23 cellular contexts compared by ENCODE assay signal in the genomic region with DNA sequence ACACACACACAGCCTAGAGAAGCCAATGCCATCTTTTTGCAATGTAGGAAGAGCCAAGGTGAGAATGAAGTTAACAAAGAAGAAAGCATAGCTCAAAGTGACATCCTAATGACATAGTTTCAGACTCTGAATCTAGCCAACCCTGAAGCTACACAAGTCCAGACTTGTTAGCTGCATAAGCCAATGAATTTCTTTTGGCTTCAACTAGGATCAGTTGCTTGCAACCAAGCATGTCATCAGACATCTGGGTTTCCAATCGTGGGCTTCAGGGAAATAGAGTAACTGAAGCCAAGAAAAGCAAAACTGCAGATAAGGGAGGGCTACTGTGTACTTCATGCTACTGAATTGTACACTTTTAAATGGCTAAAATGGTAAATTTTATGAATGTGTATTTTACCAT. TPM values are rescaled to one million over a fixed set of nuclear protein-coding genes. Genes with fewer than 3 reads are reported as not detected.
A peak's percentile ranks its signal among the peaks of the same experiment; 100 is the strongest.
DNase-seq lines count a peak whose midpoint lies in the region; ATAC-seq and TF ChIP-seq lines count a peak whose summit lies in the region.
"Had no signal": no experiment of that assay in that cellular context is flagged by ENCODE, and none has a peak within 500 bp of the region (broad histone marks: within the 10 kb centered on the region; RNA-seq: fewer than 3 reads in every experiment).

No MANE protein-coding gene starts in this region.

- peak overlapping the region; percentile 43; the same call in 1 of the 2 replicates for H3K27ac ChIP-seq in HEK293 (ENCODE audit: extremely low read depth, low read depth, low read length)
- H3K27ac ChIP-seq: esophagus muscularis mucosa, hepatocyte, right atrium auricular region, stomach had no signal

- in situ Hi-C loops in Caki2 (cut with HindIII; ENCODE audit: low pct_unique_long_range_greater_than_20kb, low sequenced_read_pairs) (no loop called here), astrocyte of the spinal cord (cut with HindIII; ENCODE audit: low sequenced_read_pairs) (no loop called here)

- POLR2A ChIA-PET in HEK293 (lab: Yijun Ruan, JAX) = interaction anchor here (0.6 kb wide), 1 partner anchor 107 kb away, joined by 3 read pairs; no protein-coding TSS in a partner anchor

- H3K4me3 ChIP-seq in HEK293 (ENCODE audit: low read depth, low read length) (no peak overlapping the region), astrocyte of the spinal cord (ENCODE audit: low read depth, low read length) (no peak overlapping the region), fibroblast of the aortic adventitia (ENCODE audit: low read depth, low read length) (no peak overlapping the region)
- H3K4me3 ChIP-seq: esophagus muscularis mucosa, hepatocyte, right atrium auricular region, stomach had no signal

- no peak for ATAC-seq in GM19397 (IDR thresholded peaks at IDR 0.05; ENCODE audit: unreplicated experiment)
- ATAC-seq in GM19351 (IDR thresholded peaks at IDR 0.05; ENCODE audit: unreplicated experiment) = no peak
- no peak for ATAC-seq in HG02884 (IDR thresholded peaks at IDR 0.05; ENCODE audit: unreplicated experiment)
- ATAC-seq: activated CD4-positive, alpha-beta T cell treated with anti-CD3 and anti-CD28 coated beads for 36 hours had no signal

- DNase-seq in Caki2 (ENCODE audit: low read depth) = peak; percentile 25
- DNase-seq in astrocyte of the spinal cord (ENCODE audit: low read depth, low spot score) = peak; percentile 71
- peak; percentile 76 for DNase-seq in fibroblast of the aortic adventitia (ENCODE audit: low read depth)
- DNase-seq in COLO668 (lab: John Stamatoyannopoulos, UW; ENCODE audit: unreplicated experiment) = no peak
- DNase-seq: activated CD4-positive, alpha-beta T cell treated with anti-CD3 and anti-CD28 coated beads for 36 hours; activated effector memory CD4-positive, alpha-beta T cell treated with Interleukin-2 at 50 U/mL for 16 hours; CD8-positive, alpha-beta memory T cell; KBM-7; NCI-H2029; NCI-H510A; nucleus accumbens; stimulated activated CD4-positive, alpha-beta T cell treated with anti-CD3 and anti-CD28 coated beads, Interleukin-12 subunit alpha, Interleukin-12 subunit beta, amount 100 ng/mL, for 4 hours; stomach had no signal

- TF ChIP-seq CTCF in HEK293 (tag by site-specific recombination; IDR thresholded peaks at IDR 0.05) = no peak
- TF ChIP-seq CTCF in astrocyte of the spinal cord (IDR thresholded peaks at IDR 0.05; ENCODE audit: low read depth, low read length) = no peak
- TF ChIP-seq CTCF in fibroblast of the aortic adventitia (IDR thresholded peaks at IDR 0.05; ENCODE audit: insufficient read depth, low read length) = no peak

- no peaks in the 10 kb centered on the region for H3K36me3 ChIP-seq in HEK293 (ENCODE audit: control insufficient read depth in 2 of 2, insufficient read depth in 1 of 2, low read length in 2 of 2)
- H3K36me3 ChIP-seq: esophagus muscularis mucosa, right atrium auricular region, stomach had no signal

- no peaks in the 10 kb centered on the region for H3K9me3 ChIP-seq in HEK293 (ENCODE audit: control insufficient read depth, insufficient read depth, low read depth, low read length)
- H3K9me3 ChIP-seq: esophagus muscularis mucosa, right atrium auricular region, stomach had no signal

- H3K4me1 ChIP-seq in HEK293 (ENCODE audit: control insufficient read depth, insufficient read depth, low read length) = peaks cover 3% of the 10 kb centered on the region

- CTCF ChIA-PET in HEK293 (lab: Yijun Ruan, JAX) = interaction anchor here (0.6 to 0.8 kb wide), 2 partner anchors 15 to 145 kb away, joined by 3 to 4 read pairs; no protein-coding TSS in a partner anchor

TF ChIP-seq in HEK293, 187 proteins besides CTCF, POLR2A, EP300 and RAD21 (continues in another document):
- peak; percentile 55; the same call in 1 of the 2 replicates for TF ChIP-seq ZNF629 (tag by site-specific recombination; IDR thresholded peaks at IDR 0.05)
- peak; percentile 60 for TF ChIP-seq SP7 (tag by site-specific recombination; IDR thresholded peaks at IDR 0.05)
- TF ChIP-seq ZSCAN4 (tag by site-specific recombination; IDR thresholded peaks at IDR 0.05) = 0 out of 2 replicates have a peak, but pooled peaks have one; percentile 15
- no peak for TF ChIP-seq ZFP37 (tag by site-specific recombination; IDR thresholded peaks at IDR 0.05)
- TF ChIP-seq ZBTB44 (tag by site-specific recombination; IDR thresholded peaks at IDR 0.05) = peak; percentile 93
- TF ChIP-seq ZIC2 (tag by site-specific recombination; IDR thresholded peaks at IDR 0.05) = no peak
- no peak for TF ChIP-seq GLIS2 (tag by site-specific recombination; IDR thresholded peaks at IDR 0.05)
- TF ChIP-seq ATF2 (tag by site-specific recombination; IDR thresholded peaks at IDR 0.05; ENCODE audit: low read depth) = no peak
- TF ChIP-seq ZBTB17 (tag by site-specific recombination; IDR thresholded peaks at IDR 0.05) = peak; percentile 73; the same call in 1 of the 2 replicates
- TF ChIP-seq PRDM10 (tag by site-specific recombination; IDR thresholded peaks at IDR 0.05) = peak; percentile 31
- TF ChIP-seq ZFP41 (tag by site-specific recombination; IDR thresholded peaks at IDR 0.05; ENCODE audit: borderline replicate concordance) = no peak
- TF ChIP-seq ZBTB21 (tag by site-specific recombination; IDR thresholded peaks at IDR 0.05) = peak; percentile 54; the same call in 1 of the 2 replicates
- no peak for TF ChIP-seq ZNF48 (tag by site-specific recombination; IDR thresholded peaks at IDR 0.05)
- TF ChIP-seq OSR2 (tag by site-specific recombination; IDR thresholded peaks at IDR 0.05) = peak; percentile 90
- no peak for TF ChIP-seq ZNF292 (tag by site-specific recombination; IDR thresholded peaks at IDR 0.05; ENCODE audit: borderline replicate concordance, low read depth)
- 0 out of 2 replicates have a peak, but pooled peaks have one; percentile 19 for TF ChIP-seq SP2 (tag by site-specific recombination; IDR thresholded peaks at IDR 0.05)

RNA-seq across cellular contexts. Expression of gene GPHN, which starts 4.4 kb away (rescaled TPM):
- 1.3 and 5.7 TPM in 2 replicates for total RNA-seq in Caki2 (2014; rRNA removed; shearing (Covaris generic); ENCODE audit: low replicate concordance)
- 6.5 and 18.8 TPM in 2 replicates for total RNA-seq in fibroblast of the aortic adventitia (ENCODE audit: low replicate concordance)

RNA-seq across cellular contexts. Expression of gene CCDC196, which starts 17.4 kb away (rescaled TPM):
- not detected in 2 replicates for total RNA-seq in Caki2 (2014; rRNA removed; shearing (Covaris generic); ENCODE audit: low replicate concordance)
- not detected in 2 replicates for total RNA-seq in fibroblast of the aortic adventitia (ENCODE audit: low replicate concordance)
- total RNA-seq: activated CD4-positive, alpha-beta T cell treated with anti-CD3 and anti-CD28 coated beads for 36 hours; CD8-positive, alpha-beta memory T cell; Daoy; esophagus muscularis mucosa; H4; hepatocyte; lung microvascular endothelial cell; right atrium auricular region; stomach had no signal
